Comparison of ENCODE assay signal across 1 cellular context in genomic region chr22:37842015-37842793, GRCh38.
TF ChIP-seq lines count a peak whose summit lies in the region.

No MANE protein-coding gene starts in this region.

TF ChIP-seq in IMR-90, 13 proteins besides CTCF, POLR2A, EP300 and RAD21:
- no peak for TF ChIP-seq MAFK (IDR thresholded peaks at IDR 0.05; ENCODE audit: low read depth, low read length)
TF ChIP-seq in IMR-90: peak in this region for 0.
